Comparison of ENCODE assay signal across 8 cellular contexts in genomic region chr6:99514089-99514488, GRCh38. TPM values are rescaled to one million over a fixed set of nuclear protein-coding genes. Genes with fewer than 3 reads are reported as not detected.
DNase-seq lines count a peak whose midpoint lies in the region; ATAC-seq and TF ChIP-seq lines count a peak whose summit lies in the region.

No MANE protein-coding gene starts in this region.

- H3K79me2 ChIP-seq in fibroblast of lung (ENCODE audit: control insufficient read depth, insufficient read depth, low read length): peaks cover 20% of the 10 kb centered on the region

- ATAC-seq in RWPE2 (ENCODE audit: low read depth) (no peak), sciatic nerve (no peak)

- H3K9ac ChIP-seq in fibroblast of lung (ENCODE audit: insufficient read depth, low read length) (peak overlapping the region; percentile 4), skeletal muscle satellite cell (ENCODE audit: low read depth, low read length) (peak overlapping the region; percentile 90)

- no peaks in the 10 kb centered on the region for H4K20me1 ChIP-seq in fibroblast of lung (ENCODE audit: control insufficient read depth, extremely low read depth, insufficient read depth, low read length)

- no peak overlapping the region for H3K27ac ChIP-seq in RWPE2 (ENCODE audit: poor library complexity, severe bottlenecking)
- no peak overlapping the region for H3K27ac ChIP-seq in fibroblast of lung (ENCODE audit: insufficient read depth, low read length)
- H3K27ac ChIP-seq in prostate gland: no peak overlapping the region

- intact Hi-C loops in prostate gland (cut with DNase I): no loop called here
- intact Hi-C loops in sciatic nerve (cut with DNase I): no loop called here

- peak overlapping the region; percentile 74 for H3K4me3 ChIP-seq in RWPE2 (ENCODE audit: severe bottlenecking)
- peak overlapping the region; percentile 67 to 82 (median 78) for H3K4me3 ChIP-seq in fibroblast of lung (replicated peaks in 1 of 4; ENCODE audit: control extremely low read depth in 1 of 4, insufficient read depth in 1 of 4, low read depth in 3 of 4, low read length in 4 of 4)
- H3K4me3 ChIP-seq in skeletal muscle satellite cell (ENCODE audit: low read length): peak overlapping the region; percentile 95
- peak overlapping the region in 1 of 2 donors; percentile 90 for H3K4me3 ChIP-seq in prostate gland

- H3K27me3 ChIP-seq in RWPE2 (ENCODE audit: insufficient read depth, poor library complexity, severe bottlenecking) (no peaks in the 10 kb centered on the region), fibroblast of lung (ENCODE audit: control insufficient read depth, insufficient read depth, low read length) (no peaks in the 10 kb centered on the region), skeletal muscle satellite cell (ENCODE audit: control insufficient read depth, insufficient read depth, low read length) (no peaks in the 10 kb centered on the region), prostate gland (replicated peaks; ENCODE audit: insufficient read depth) (no peaks in the 10 kb centered on the region)

- 54% methylated on average over 8 of the region's 8 CpGs for WGBS in prostate gland

- no peak for TF ChIP-seq CTCF in RWPE2 (IDR thresholded peaks at IDR 0.05; ENCODE audit: poor library complexity, severe bottlenecking)
- TF ChIP-seq CTCF in fibroblast of lung (conservative IDR thresholded peaks at IDR 0.05 in 1 of 2, IDR thresholded peaks at IDR 0.05 in 1 of 2; ENCODE audit: low read depth in 1 of 2, low read length in 2 of 2): no peak
- no peak for TF ChIP-seq CTCF in prostate gland (IDR thresholded peaks at IDR 0.05)

- peak overlapping the region; percentile 92 for H3K4me2 ChIP-seq in fibroblast of lung (ENCODE audit: extremely low read depth, insufficient read depth, low read length)
- H3K4me2 ChIP-seq in skeletal muscle satellite cell (ENCODE audit: low read length): peak overlapping the region; percentile 87

- H3K9me3 ChIP-seq in RWPE2 (ENCODE audit: severe bottlenecking) (no peaks in the 10 kb centered on the region), fibroblast of lung (ENCODE audit: control insufficient read depth, insufficient read depth, low read depth, low read length) (no peaks in the 10 kb centered on the region), skeletal muscle satellite cell (replicated peaks; ENCODE audit: low read length) (no peaks in the 10 kb centered on the region), prostate gland (no peaks in the 10 kb centered on the region)

- DNase-seq in NCI-H2227 (lab: John Stamatoyannopoulos, UW; ENCODE audit: unreplicated experiment): peak; percentile 19
- DNase-seq in NCI-H2227 treated with DMSO at 0.1 percent for 48 hours (lab: John Stamatoyannopoulos, UW): no peak
- DNase-seq in RWPE2 (ENCODE audit: low spot score): no peak
- DNase-seq in fibroblast of lung (ENCODE audit: low read depth in 2 of 2): peak; percentile 10 to 19
- DNase-seq in DMS79 treated with DMSO at 0.1 percent for 48 hours (lab: John Stamatoyannopoulos, UW): no peak
- DNase-seq in prostate gland (ENCODE audit: low spot score): no peak
- DNase-seq in sciatic nerve (ENCODE audit: low spot score): no peak

- H3K36me3 ChIP-seq in RWPE2 (ENCODE audit: low read depth): peaks cover 2% of the 10 kb centered on the region
- H3K36me3 ChIP-seq in fibroblast of lung (ENCODE audit: control insufficient read depth, insufficient read depth, low read length): no peaks in the 10 kb centered on the region
- H3K36me3 ChIP-seq in skeletal muscle satellite cell (ENCODE audit: insufficient read depth, low read length): no peaks in the 10 kb centered on the region
- no peaks in the 10 kb centered on the region for H3K36me3 ChIP-seq in prostate gland

- H2AFZ ChIP-seq in fibroblast of lung (ENCODE audit: low read length): peak overlapping the region; percentile 17

- H3K4me1 ChIP-seq in RWPE2 (ENCODE audit: insufficient read depth, poor library complexity, severe bottlenecking) (peaks cover 11% of the 10 kb centered on the region), fibroblast of lung (ENCODE audit: control insufficient read depth, extremely low read depth, insufficient read depth, low read length) (peaks cover 3% of the 10 kb centered on the region), skeletal muscle satellite cell (ENCODE audit: control insufficient read depth, insufficient read depth, low read length) (peaks cover 14% of the 10 kb centered on the region), prostate gland (replicated peaks) (no peaks in the 10 kb centered on the region)

- TF ChIP-seq POLR2A in prostate gland (IDR thresholded peaks at IDR 0.05): no peak

RNA-seq across cellular contexts. Expression of gene USP45, which starts 1.1 kb away (rescaled TPM):
- total RNA-seq in fibroblast of lung (17.8 and 23.4 TPM in 2 replicates), prostate gland (10 to 100 TPM; 14.3 to 19.4 TPM), sciatic nerve (18.5 TPM)
- 8.4 and 10.5 TPM in 2 replicates for polyA plus RNA-seq in fibroblast of lung
- polyA plus RNA-seq in fibroblast of lung (2012): 6.1 and 6.2 TPM in 2 replicates
- polyA minus RNA-seq in fibroblast of lung (ENCODE audit: low replicate concordance): 0.22 and 4.6 TPM in 2 replicates
- total RNA-seq in skeletal muscle satellite cell (2012; rRNA removed): 15.7 and 17.5 TPM in 2 replicates

RNA-seq across cellular contexts. Expression of gene CCNC, which starts 54.4 kb away (rescaled TPM):
- 50.0 and 57.0 TPM in 2 replicates for total RNA-seq in fibroblast of lung
- polyA plus RNA-seq in fibroblast of lung: 39.9 and 57.2 TPM in 2 replicates
- 34.1 and 35.2 TPM in 2 replicates for polyA plus RNA-seq in fibroblast of lung (2012)
- polyA minus RNA-seq in fibroblast of lung (ENCODE audit: low replicate concordance): 2.6 and 16.8 TPM in 2 replicates
- total RNA-seq in skeletal muscle satellite cell (2012; rRNA removed): 71.2 and 95.3 TPM in 2 replicates
- total RNA-seq in prostate gland: 10 to 100 TPM; 37.8 to 83.4 TPM
- total RNA-seq in sciatic nerve: 32.5 TPM

Comparison
In these comparisons a context has a peak if more than half of its experiments do, and no peak if none do; other contexts are left out.
1. DNase-seq: peak in NCI-H2227 (single experiment) and fibroblast of lung (2 of 2); none in NCI-H2227 treated with DMSO at 0.1 percent for 48 hours (single experiment), RWPE2 (single experiment), DMS79 treated with DMSO at 0.1 percent for 48 hours (single experiment), prostate gland (single experiment) and sciatic nerve (single experiment).